ENCODE assay signal across 8 cellular contexts in genomic region chr4:85747871-85748491, GRCh38.
DNase-seq lines count a peak whose midpoint lies in the region; ATAC-seq and TF ChIP-seq lines count a peak whose summit lies in the region.

No MANE protein-coding gene starts in this region.

- no peaks in the 10 kb centered on the region for H3K27me3 ChIP-seq in SJCRH30
- H3K27me3 ChIP-seq in esophagus squamous epithelium, result no peaks in the 10 kb centered on the region
- H3K27me3 ChIP-seq in naive thymus-derived CD4-positive, alpha-beta T cell (ENCODE audit: control insufficient read depth in 2 of 2, insufficient read depth in 2 of 2, low read length in 2 of 2), result no peaks in the 10 kb centered on the region

- H3K27ac ChIP-seq in SJCRH30 (no peak overlapping the region), esophagus squamous epithelium (no peak overlapping the region)
- H3K27ac ChIP-seq in naive thymus-derived CD4-positive, alpha-beta T cell (ENCODE audit: low read depth, low read length), result no peak overlapping the region

- POLR2A ChIA-PET in AG04449 (lab: Yijun Ruan, JAX), result no interaction called here
- POLR2A ChIA-PET in naive thymus-derived CD4-positive, alpha-beta T cell (lab: Charles Lee), result no interaction called here

- H3K4me3 Mint-ChIP-seq in naive thymus-derived CD4-positive, alpha-beta T cell, result no peak overlapping the region

- H3K36me3 Mint-ChIP-seq in naive thymus-derived CD4-positive, alpha-beta T cell, result no peaks in the 10 kb centered on the region

- TF ChIP-seq POLR2A in esophagus squamous epithelium (IDR thresholded peaks at IDR 0.05), result no peak

- WGBS in esophagus squamous epithelium, 2 donors, result 44 to 48% methylated on average over 3 of the region's 3 CpGs

- H3K4me3 ChIP-seq in AG04449 (ENCODE audit: low read depth, low read length) (no peak overlapping the region), SJCRH30 (no peak overlapping the region), esophagus squamous epithelium (no peak overlapping the region)
- no peak overlapping the region for H3K4me3 ChIP-seq in naive thymus-derived CD4-positive, alpha-beta T cell (ENCODE audit: low read length)

- no peaks in the 10 kb centered on the region for H3K4me1 Mint-ChIP-seq in naive thymus-derived CD4-positive, alpha-beta T cell

- CTCF ChIA-PET in AG04449 (lab: Yijun Ruan, JAX), result interaction anchor here (0.6 to 6.4 kb wide), 54 partner anchors 9 to 663 kb away, joined by 3 to 83 read pairs (median 5); partner anchors contain the start of gene ARHGAP24
- CTCF ChIA-PET in naive thymus-derived CD4-positive, alpha-beta T cell (lab: Charles Lee), result no interaction called here

- H3K27ac Mint-ChIP-seq in naive thymus-derived CD4-positive, alpha-beta T cell, result no peak overlapping the region

- peak; percentile 81 for ATAC-seq in GM18502 (IDR thresholded peaks at IDR 0.05; ENCODE audit: poor library complexity, unreplicated experiment)
- ATAC-seq in HG02798 (IDR thresholded peaks at IDR 0.05; ENCODE audit: poor library complexity, unreplicated experiment), result peak; percentile 63
- ATAC-seq in naive thymus-derived CD4-positive, alpha-beta T cell, result peak; percentile 69
- ATAC-seq in HG03135 (IDR thresholded peaks at IDR 0.05; ENCODE audit: unreplicated experiment), result no peak

- H3K9me3 Mint-ChIP-seq in naive thymus-derived CD4-positive, alpha-beta T cell, result peaks cover 0 to 2% (median 0%) of the 10 kb centered on the region in 11 donors

- H3K9me3 ChIP-seq in SJCRH30 (replicated peaks) (no peaks in the 10 kb centered on the region), esophagus squamous epithelium (no peaks in the 10 kb centered on the region)
- no peaks in the 10 kb centered on the region for H3K9me3 ChIP-seq in naive thymus-derived CD4-positive, alpha-beta T cell (ENCODE audit: control insufficient read depth in 2 of 3, low read length in 3 of 3)

- DNase-seq in AG04449 (ENCODE audit: low read depth, low spot score), result peak; percentile 65
- DNase-seq in NCI-H1105 treated with DMSO at 0.1 percent for 48 hours (lab: John Stamatoyannopoulos, UW), result peak; percentile 83
- peak; percentile 66 to 89 for DNase-seq in SJCRH30
- DNase-seq in esophagus squamous epithelium (lab: John Stamatoyannopoulos, UW), result peak; percentile 7
- DNase-seq in naive thymus-derived CD4-positive, alpha-beta T cell, result peak in 1 of 9 donors; percentile 3

- H3K36me3 ChIP-seq in SJCRH30 (peaks cover 5% of the 10 kb centered on the region), esophagus squamous epithelium (no peaks in the 10 kb centered on the region)
- H3K36me3 ChIP-seq in naive thymus-derived CD4-positive, alpha-beta T cell (ENCODE audit: control insufficient read depth in 2 of 3, insufficient read depth in 3 of 3, low read length in 3 of 3), result no peaks in the 10 kb centered on the region

- H3K4me1 ChIP-seq in SJCRH30 (peaks cover 17% of the 10 kb centered on the region), esophagus squamous epithelium (peaks cover 9 to 39% (median 18%) of the 10 kb centered on the region in 3 donors)
- no peaks in the 10 kb centered on the region for H3K4me1 ChIP-seq in naive thymus-derived CD4-positive, alpha-beta T cell (ENCODE audit: control insufficient read depth in 2 of 2, insufficient read depth in 2 of 2, low read length in 2 of 2)

- intact Hi-C loops in esophagus squamous epithelium (cut with DNase I), result no loop called here
- intact Hi-C loops in naive thymus-derived CD4-positive, alpha-beta T cell (cut with micrococcal nuclease), result loop anchor here in 1 of 2 donors (2.0 kb wide), 1 partner anchor 601 kb away; no protein-coding TSS in a partner anchor

- no peaks in the 10 kb centered on the region for H3K27me3 Mint-ChIP-seq in naive thymus-derived CD4-positive, alpha-beta T cell

- peak; percentile 65 for TF ChIP-seq CTCF in AG04449 (IDR thresholded peaks at IDR 0.05; ENCODE audit: insufficient read depth, low read length, missing control alignments)
- TF ChIP-seq CTCF in esophagus squamous epithelium (IDR thresholded peaks at IDR 0.05), result peak; percentile 47 to 88 (median 79)
